19 cellular contexts compared by ENCODE assay signal in the genomic region with DNA sequence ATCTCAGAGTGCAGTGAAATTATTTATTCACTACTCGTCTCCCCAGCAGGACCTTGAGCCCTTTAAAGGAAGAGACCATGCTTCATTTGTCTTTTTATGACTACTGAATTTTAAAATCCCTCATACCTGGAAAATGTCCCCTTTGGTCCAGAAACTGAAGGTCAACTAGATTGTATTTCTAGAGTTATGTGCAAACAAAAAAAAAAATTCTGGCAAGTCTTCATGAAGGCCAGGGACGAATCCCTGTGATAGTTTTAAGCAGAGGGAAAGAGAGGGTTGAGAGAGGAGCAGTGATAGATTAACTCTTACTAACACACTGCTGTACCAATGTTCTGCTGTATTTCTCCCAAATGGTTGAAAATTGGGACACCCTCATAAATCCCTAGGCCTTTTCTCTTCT.
"Had no signal": no experiment of that assay in that cellular context is flagged by ENCODE, and none has a peak within 500 bp of the region (broad histone marks: within the 10 kb centered on the region; RNA-seq: fewer than 3 reads in every experiment).

No MANE protein-coding gene starts in this region.

- H3K4me1 ChIP-seq: colonic mucosa, testis, tibial nerve, upper lobe of right lung, vagina had no signal

- H3K4me3 ChIP-seq: colonic mucosa, mucosa of descending colon, right atrium auricular region, smooth muscle cell, testis, tibial nerve, upper lobe of right lung, vagina had no signal

- H3K4me3 Mint-ChIP-seq: endodermal cell; naive thymus-derived CD8-positive, alpha-beta T cell had no signal

- ATAC-seq: left cardiac atrium; left ventricle myocardium superior; mucosa of descending colon; naive thymus-derived CD8-positive, alpha-beta T cell; stimulated activated naive CD8-positive, alpha-beta T cell treated with anti-CD3 and anti-CD28 coated beads, Interleukin-15, Interleukin-2, amounts not matched to agents 100 U/mL and 50 U/mL, for 24 hours; upper lobe of right lung had no signal

- H3K27ac Mint-ChIP-seq: endodermal cell had no signal

- H3K9me3 Mint-ChIP-seq: endodermal cell had no signal

- H3K27me3 Mint-ChIP-seq: naive thymus-derived CD8-positive, alpha-beta T cell had no signal

- H3K9me3 ChIP-seq: colonic mucosa, mucosa of descending colon, right atrium auricular region, testis, tibial nerve, upper lobe of right lung, vagina had no signal

- DNase-seq: colonic mucosa; dermis blood vessel endothelial cell; endodermal cell; erythroblast; foreskin keratinocyte; kidney; left cardiac atrium; left ventricle myocardium superior; mucosa of descending colon; naive thymus-derived CD8-positive, alpha-beta T cell; posterior cingulate gyrus; stimulated activated CD4-positive, alpha-beta T cell treated with anti-CD3 and anti-CD28 coated beads, Interleukin-2, amount 100 ng/mL, for 48 hours; stimulated activated naive CD8-positive, alpha-beta T cell treated with anti-CD3 and anti-CD28 coated beads, Interleukin-15, Interleukin-2, amounts not matched to agents 100 U/mL and 50 U/mL, for 24 hours; testis; upper lobe of right lung had no signal

- H3K36me3 ChIP-seq: colonic mucosa, right atrium auricular region, upper lobe of right lung, vagina had no signal

- H3K27ac ChIP-seq: colonic mucosa, foreskin keratinocyte, right atrium auricular region, testis, tibial nerve, upper lobe of right lung, vagina had no signal

- H3K27me3 ChIP-seq: colonic mucosa, foreskin keratinocyte, right atrium auricular region, testis, tibial nerve, upper lobe of right lung, vagina had no signal
